Comparison of ENCODE assay signal across 15 cellular contexts in genomic region chr1:1895050-1895398, GRCh38. TPM values are rescaled to one million over a fixed set of nuclear protein-coding genes. Genes with fewer than 3 reads are reported as not detected.
DNase-seq lines count a peak whose midpoint lies in the region; ATAC-seq, FAIRE-seq and TF ChIP-seq lines count a peak whose summit lies in the region.
"Had no signal": no experiment of that assay in that cellular context is flagged by ENCODE, and none has a peak within 500 bp of the region (broad histone marks: within the 10 kb centered on the region; RNA-seq: fewer than 3 reads in every experiment).

No MANE protein-coding gene starts in this region.

- no peak overlapping the region for H2AFZ ChIP-seq in HepG2 (ENCODE audit: low read length)

- H3K27ac ChIP-seq in HepG2 (ENCODE audit: extremely low read length, insufficient read depth, low read length) (no peak overlapping the region), right lobe of liver (no peak overlapping the region), SK-N-MC (no peak overlapping the region), mucosa of rectum (ENCODE audit: low read depth in 2 of 2, low read length in 2 of 2) (peak overlapping the region; percentile 92), thyroid gland (peak overlapping the region in 2 of 3 donors; percentile 23 to 43)

- no peak for DNase-seq in HepG2 (ENCODE audit: low spot score)
- no peak for DNase-seq in right lobe of liver
- no peak for DNase-seq in SK-N-MC (ENCODE audit: low read depth, low spot score)
- no peak for DNase-seq in thyroid gland
- DNase-seq: EL, NCI-H146, NCI-H524 had no signal

- no peak for TF ChIP-seq POLR2A in HepG2 (IDR thresholded peaks at IDR 0.05; ENCODE audit: insufficient read depth in 1 of 2, low read depth in 2 of 2, low read length in 2 of 2)
- no peak for TF ChIP-seq POLR2A in right lobe of liver (IDR thresholded peaks at IDR 0.05)
- TF ChIP-seq POLR2A in thyroid gland (IDR thresholded peaks at IDR 0.05), result no peak

- peak overlapping the region; percentile 91 for H3K4me2 ChIP-seq in HepG2 (ENCODE audit: low read depth, low read length)

- no peak for TF ChIP-seq RAD21 in HepG2 (CRISPR knock-in tag; IDR thresholded peaks at IDR 0.05)

- peak overlapping the region; percentile 33; the same call in 1 of the 2 replicates for H3K9ac ChIP-seq in HepG2 (ENCODE audit: insufficient read depth, low read depth, low read length)
- H3K9ac ChIP-seq in SK-N-MC (ENCODE audit: insufficient read length), result peak overlapping the region; percentile 45
- H3K9ac ChIP-seq in mucosa of rectum (ENCODE audit: low read depth in 1 of 2, low read length in 2 of 2), result peak overlapping the region in 1 of 2 donors; percentile 62

- H3K79me2 ChIP-seq in HepG2 (ENCODE audit: insufficient read depth, low read length), result peaks cover 11% of the 10 kb centered on the region

- no TSS peak for BruUV-seq in HepG2 (replicated peaks; lab: Mats Ljungman, UMichigan)

- peak overlapping the region; percentile 37 to 61 (median 45); a peak in 5 of 6 replicates for H3K4me3 ChIP-seq in HepG2 (replicated peaks in 1 of 3; ENCODE audit: insufficient read depth in 1 of 3, low read depth in 2 of 3, low read length in 3 of 3)
- H3K4me3 ChIP-seq in right lobe of liver, result no peak overlapping the region
- peak overlapping the region; percentile 29; the same call in 1 of the 2 replicates for H3K4me3 ChIP-seq in SK-N-MC
- peak overlapping the region; percentile 37 to 52 for H3K4me3 ChIP-seq in mucosa of rectum (ENCODE audit: low read length in 2 of 2)
- H3K4me3 ChIP-seq in thyroid gland (replicated peaks in 1 of 3), result no peak overlapping the region

- CTCF ChIA-PET in HepG2 (lab: Yijun Ruan, JAX; ENCODE audit: low intra/inter-chr PET ratio, low total read pairs), result no interaction called here

- in situ Hi-C loops in HepG2 (cut with HindIII; ENCODE audit: extremely low pct_ligation_motif_present, low pct_unique_long_range_greater_than_20kb), result no loop called here

- no peaks in the 10 kb centered on the region for H4K20me1 ChIP-seq in HepG2 (ENCODE audit: insufficient read depth, low read length)

- H3K36me3 ChIP-seq in HepG2 (replicated peaks in 1 of 2; ENCODE audit: control insufficient read depth in 1 of 2, insufficient read depth in 2 of 2, low read length in 2 of 2) (no peaks in the 10 kb centered on the region), right lobe of liver (no peaks in the 10 kb centered on the region), SK-N-MC (ENCODE audit: insufficient read depth, low read length) (no peaks in the 10 kb centered on the region), mucosa of rectum (ENCODE audit: control insufficient read depth in 2 of 2, insufficient read depth in 2 of 2, low read length in 2 of 2) (no peaks in the 10 kb centered on the region), thyroid gland (no peaks in the 10 kb centered on the region)

- WGBS in HepG2 (ENCODE audit: low lambda C conversion rate), result 2% methylated on average over 6 of the region's 10 CpGs
- 13% methylated on average over 3 of the region's 10 CpGs for WGBS in right lobe of liver (ENCODE audit: insufficient coverage, low coverage, low lambda C conversion rate, missing lambda C conversion rate)
- WGBS in thyroid gland, 2 donors, result 26 to 52% methylated on average over 9 to 10 of the region's 10 CpGs

- H3K27me3 ChIP-seq in HepG2 (ENCODE audit: control insufficient read depth in 1 of 2, insufficient read depth in 2 of 2, low read length in 2 of 2), result no peaks in the 10 kb centered on the region; a peak in 1 of 5 replicates
- no peaks in the 10 kb centered on the region for H3K27me3 ChIP-seq in right lobe of liver
- peaks cover 0 to 2% of the 10 kb centered on the region in 2 donors for H3K27me3 ChIP-seq in mucosa of rectum (ENCODE audit: control insufficient read depth in 2 of 2, insufficient read depth in 2 of 2, low read length in 2 of 2)
- H3K27me3 ChIP-seq in thyroid gland, result no peaks in the 10 kb centered on the region

- intact Hi-C loops in HepG2 (cut with micrococcal nuclease; ENCODE audit: unreplicated experiment) (no loop called here), right lobe of liver (cut with DNase I) (no loop called here), thyroid gland (cut with DNase I) (no loop called here)

- ATAC-seq in HepG2 (no peak), right lobe of liver (no peak), GM19452 (IDR thresholded peaks at IDR 0.05; ENCODE audit: unreplicated experiment) (no peak), GM18498 (IDR thresholded peaks at IDR 0.05; ENCODE audit: unreplicated experiment) (no peak), HG03139 (IDR thresholded peaks at IDR 0.05; ENCODE audit: unreplicated experiment) (no peak)

- H3K4me1 ChIP-seq in HepG2 (ENCODE audit: insufficient read depth, low read length) (peaks cover 79% of the 10 kb centered on the region), right lobe of liver (peaks cover 0 to 25% (median 0%) of the 10 kb centered on the region in 4 donors), mucosa of rectum (ENCODE audit: control insufficient read depth in 2 of 2, insufficient read depth in 2 of 2, low read length in 2 of 2) (peaks cover 46 to 53% of the 10 kb centered on the region in 2 donors), thyroid gland (peaks cover 20 to 27% of the 10 kb centered on the region in 2 donors)

- FAIRE-seq in HepG2 (lab: Jason Lieb, UNC), result no peak
- FAIRE-seq: endometrium, HTR-8/SVneo had no signal

- POLR2A ChIA-PET in HepG2 (lab: Yijun Ruan, JAX), result no interaction called here

- no peak for TF ChIP-seq CTCF in HepG2 (CRISPR knock-in tag; IDR thresholded peaks at IDR 0.05)
- no peak for TF ChIP-seq CTCF in right lobe of liver (IDR thresholded peaks at IDR 0.05)
- TF ChIP-seq CTCF in thyroid gland (IDR thresholded peaks at IDR 0.05), result no peak

- TF ChIP-seq EP300 in HepG2 (IDR thresholded peaks at IDR 0.05; ENCODE audit: low read depth in 2 of 2, low read length in 2 of 2), result no peak
- no peak for TF ChIP-seq EP300 in HepG2 (CRISPR knock-in tag; IDR thresholded peaks at IDR 0.05; ENCODE audit: borderline replicate concordance)

- H3K9me3 ChIP-seq in HepG2 (ENCODE audit: low read length) (no peaks in the 10 kb centered on the region), right lobe of liver (no peaks in the 10 kb centered on the region), SK-N-MC (ENCODE audit: low read depth, low read length) (no peaks in the 10 kb centered on the region), mucosa of rectum (ENCODE audit: control insufficient read depth in 2 of 2, low read length in 2 of 2) (no peaks in the 10 kb centered on the region), thyroid gland (no peaks in the 10 kb centered on the region)

RNA-seq across cellular contexts. Expression of gene GNB1, which starts 4.1 kb away (rescaled TPM):
- total RNA-seq in HepG2 (2016; rRNA removed; fragmentation: Illumina TruSeq; extraction: Trizol) (66.2 and 76.7 TPM in 2 replicates), right lobe of liver (100 to 1,000 TPM in 4 of 6 experiments, 10 to 100 TPM in 2; 85.9 to 147 (median 104) TPM), thyroid gland (100 to 1,000 TPM; 154 to 200 (median 174) TPM)
- 98.5 and 108 TPM in 2 replicates for total RNA-seq in HepG2 (2016; cell fraction: cytosol; rRNA removed; fragmentation: Illumina TruSeq; extraction: Trizol; ENCODE audit: low read depth)
- 68.2 and 68.8 TPM in 2 replicates for total RNA-seq in HepG2 (2016; cell fraction: insoluble cytoplasmic fraction; rRNA removed; fragmentation: Illumina TruSeq; extraction: Trizol)
- total RNA-seq in HepG2 (2016; cell fraction: membrane; rRNA removed; fragmentation: Illumina TruSeq; extraction: Trizol), result 163 and 168 TPM in 2 replicates
- 45.2 and 49.3 TPM in 2 replicates for total RNA-seq in HepG2 (2016; cell fraction: nucleus; rRNA removed; fragmentation: Illumina TruSeq; extraction: Trizol)
- 327 and 345 TPM in 2 replicates for polyA plus RNA-seq in HepG2 (2011; rRNA removed)
- 278 and 286 TPM in 2 replicates for polyA plus RNA-seq in HepG2 (2011; cell fraction: cytosol; rRNA removed)
- polyA plus RNA-seq in HepG2 (2011; cell fraction: nucleus; rRNA removed), result 169 and 179 TPM in 2 replicates
- polyA plus RNA-seq in HepG2 (2012), result 196 and 197 TPM in 2 replicates
- 302 and 370 TPM in 2 replicates for polyA plus RNA-seq in HepG2 (2016; cell fraction: cytosol; fragmentation: Illumina TruSeq; extraction: Trizol; ENCODE audit: low read depth)
- polyA plus RNA-seq in HepG2 (2016; cell fraction: insoluble cytoplasmic fraction; fragmentation: Illumina TruSeq; extraction: Trizol; ENCODE audit: low read depth), result 201 and 257 TPM in 2 replicates
- 387 and 445 TPM in 2 replicates for polyA plus RNA-seq in HepG2 (2016; cell fraction: membrane; fragmentation: Illumina TruSeq; extraction: Trizol; ENCODE audit: low read depth)
- 156 and 160 TPM in 2 replicates for polyA plus RNA-seq in HepG2 (2016; cell fraction: nucleus; fragmentation: Illumina TruSeq; extraction: Trizol; ENCODE audit: insufficient read depth, low read depth)
- polyA minus RNA-seq in HepG2 (2011; rRNA and poly(A)+ RNA removed; ENCODE audit: low replicate concordance), result 349 and 450 TPM in 2 replicates
- 168 and 187 TPM in 2 replicates for polyA minus RNA-seq in HepG2 (2011; cell fraction: cytosol; rRNA and poly(A)+ RNA removed)
- polyA minus RNA-seq in HepG2 (2011; cell fraction: nucleus; rRNA and poly(A)+ RNA removed), result 63.1 and 70.6 TPM in 2 replicates

RNA-seq across cellular contexts. Expression of gene CALML6, which starts 20.0 kb away (rescaled TPM):
- total RNA-seq in HepG2 (2016; rRNA removed; fragmentation: Illumina TruSeq; extraction: Trizol) (0.11 TPM in 1 of 2 replicates, not detected in the other), right lobe of liver (1 to 10 TPM in 1 of 6 experiments, under 1 TPM in 3, not detected in 2; 0.44 to 1.4 (median 0.58) TPM), thyroid gland (under 1 TPM in 1 of 4 donors, not detected in 3; 0.13 TPM)
- not detected in 2 replicates for total RNA-seq in HepG2 (2016; cell fraction: cytosol; rRNA removed; fragmentation: Illumina TruSeq; extraction: Trizol; ENCODE audit: low read depth)
- 0.13 TPM in 1 of 2 replicates, not detected in the other for total RNA-seq in HepG2 (2016; cell fraction: insoluble cytoplasmic fraction; rRNA removed; fragmentation: Illumina TruSeq; extraction: Trizol)
- not detected in 2 replicates for total RNA-seq in HepG2 (2016; cell fraction: membrane; rRNA removed; fragmentation: Illumina TruSeq; extraction: Trizol)
- not detected in 2 replicates for total RNA-seq in HepG2 (2016; cell fraction: nucleus; rRNA removed; fragmentation: Illumina TruSeq; extraction: Trizol)
- polyA plus RNA-seq in HepG2 (2011; rRNA removed), result 0.12 TPM in 1 of 2 replicates, not detected in the other
- not detected in 2 replicates for polyA plus RNA-seq in HepG2 (2011; cell fraction: cytosol; rRNA removed)
- 0.80 and 1.5 TPM in 2 replicates for polyA plus RNA-seq in HepG2 (2011; cell fraction: nucleus; rRNA removed)
- not detected in 2 replicates for polyA plus RNA-seq in HepG2 (2012)
- not detected in 2 replicates for polyA plus RNA-seq in HepG2 (2016; cell fraction: cytosol; fragmentation: Illumina TruSeq; extraction: Trizol; ENCODE audit: low read depth)
- not detected in 2 replicates for polyA plus RNA-seq in HepG2 (2016; cell fraction: insoluble cytoplasmic fraction; fragmentation: Illumina TruSeq; extraction: Trizol; ENCODE audit: low read depth)
- not detected in 2 replicates for polyA plus RNA-seq in HepG2 (2016; cell fraction: membrane; fragmentation: Illumina TruSeq; extraction: Trizol; ENCODE audit: low read depth)
- 0.38 and 0.87 TPM in 2 replicates for polyA plus RNA-seq in HepG2 (2016; cell fraction: nucleus; fragmentation: Illumina TruSeq; extraction: Trizol; ENCODE audit: insufficient read depth, low read depth)
- not detected in 2 replicates for polyA minus RNA-seq in HepG2 (2011; rRNA and poly(A)+ RNA removed; ENCODE audit: low replicate concordance)
- polyA minus RNA-seq in HepG2 (2011; cell fraction: cytosol; rRNA and poly(A)+ RNA removed), result not detected in 2 replicates
- 0.64 TPM in 1 of 2 replicates, not detected in the other for polyA minus RNA-seq in HepG2 (2011; cell fraction: nucleus; rRNA and poly(A)+ RNA removed)
- total RNA-seq: Right ventricle myocardium inferior had no signal

RNA-seq across cellular contexts. Expression of gene TMEM52, which starts 24.1 kb away (rescaled TPM):
- total RNA-seq in HepG2 (2016; rRNA removed; fragmentation: Illumina TruSeq; extraction: Trizol) (12.9 and 18.7 TPM in 2 replicates), right lobe of liver (10 to 100 TPM in 1 of 6 experiments, 1 to 10 TPM in 5; 2.3 to 13.2 (median 6.0) TPM), thyroid gland (not detected)
- total RNA-seq in HepG2 (2016; cell fraction: cytosol; rRNA removed; fragmentation: Illumina TruSeq; extraction: Trizol; ENCODE audit: low read depth), result 49.1 and 56.2 TPM in 2 replicates
- total RNA-seq in HepG2 (2016; cell fraction: insoluble cytoplasmic fraction; rRNA removed; fragmentation: Illumina TruSeq; extraction: Trizol), result 9.2 and 18.5 TPM in 2 replicates
- total RNA-seq in HepG2 (2016; cell fraction: membrane; rRNA removed; fragmentation: Illumina TruSeq; extraction: Trizol), result 52.4 and 62.3 TPM in 2 replicates
- total RNA-seq in HepG2 (2016; cell fraction: nucleus; rRNA removed; fragmentation: Illumina TruSeq; extraction: Trizol), result 7.7 and 11.9 TPM in 2 replicates
- 13.2 and 15.3 TPM in 2 replicates for polyA plus RNA-seq in HepG2 (2011; rRNA removed)
- 12.8 and 25.5 TPM in 2 replicates for polyA plus RNA-seq in HepG2 (2011; cell fraction: cytosol; rRNA removed)
- 29.4 and 36.3 TPM in 2 replicates for polyA plus RNA-seq in HepG2 (2011; cell fraction: nucleus; rRNA removed)
- 6.6 and 7.8 TPM in 2 replicates for polyA plus RNA-seq in HepG2 (2012)
- polyA plus RNA-seq in HepG2 (2016; cell fraction: cytosol; fragmentation: Illumina TruSeq; extraction: Trizol; ENCODE audit: low read depth), result 77.9 and 88.5 TPM in 2 replicates
- 13.6 and 17.5 TPM in 2 replicates for polyA plus RNA-seq in HepG2 (2016; cell fraction: insoluble cytoplasmic fraction; fragmentation: Illumina TruSeq; extraction: Trizol; ENCODE audit: low read depth)
- 69.4 and 73.4 TPM in 2 replicates for polyA plus RNA-seq in HepG2 (2016; cell fraction: membrane; fragmentation: Illumina TruSeq; extraction: Trizol; ENCODE audit: low read depth)
- polyA plus RNA-seq in HepG2 (2016; cell fraction: nucleus; fragmentation: Illumina TruSeq; extraction: Trizol; ENCODE audit: insufficient read depth, low read depth), result 21.1 and 21.2 TPM in 2 replicates
- polyA minus RNA-seq in HepG2 (2011; rRNA and poly(A)+ RNA removed; ENCODE audit: low replicate concordance), result 1.1 and 27.0 TPM in 2 replicates
- 7.6 and 7.8 TPM in 2 replicates for polyA minus RNA-seq in HepG2 (2011; cell fraction: cytosol; rRNA and poly(A)+ RNA removed)
- polyA minus RNA-seq in HepG2 (2011; cell fraction: nucleus; rRNA and poly(A)+ RNA removed), result 2.3 and 2.6 TPM in 2 replicates
- total RNA-seq: osteocyte had no signal

Comparison
In these comparisons a context has a peak if more than half of its experiments do, and no peak if none do; other contexts are left out.
1. H3K4me3 ChIP-seq: peak in HepG2 (3 of 3), SK-N-MC (single experiment) and mucosa of rectum (2 of 2); none in right lobe of liver (0 of 3) and thyroid gland (0 of 3).
2. H3K27ac ChIP-seq: peak in mucosa of rectum (2 of 2) and thyroid gland (2 of 3); none in HepG2 (single experiment), right lobe of liver (0 of 3) and SK-N-MC (single experiment).